ENCODE assay signal across 8 cellular contexts in the genomic region with DNA sequence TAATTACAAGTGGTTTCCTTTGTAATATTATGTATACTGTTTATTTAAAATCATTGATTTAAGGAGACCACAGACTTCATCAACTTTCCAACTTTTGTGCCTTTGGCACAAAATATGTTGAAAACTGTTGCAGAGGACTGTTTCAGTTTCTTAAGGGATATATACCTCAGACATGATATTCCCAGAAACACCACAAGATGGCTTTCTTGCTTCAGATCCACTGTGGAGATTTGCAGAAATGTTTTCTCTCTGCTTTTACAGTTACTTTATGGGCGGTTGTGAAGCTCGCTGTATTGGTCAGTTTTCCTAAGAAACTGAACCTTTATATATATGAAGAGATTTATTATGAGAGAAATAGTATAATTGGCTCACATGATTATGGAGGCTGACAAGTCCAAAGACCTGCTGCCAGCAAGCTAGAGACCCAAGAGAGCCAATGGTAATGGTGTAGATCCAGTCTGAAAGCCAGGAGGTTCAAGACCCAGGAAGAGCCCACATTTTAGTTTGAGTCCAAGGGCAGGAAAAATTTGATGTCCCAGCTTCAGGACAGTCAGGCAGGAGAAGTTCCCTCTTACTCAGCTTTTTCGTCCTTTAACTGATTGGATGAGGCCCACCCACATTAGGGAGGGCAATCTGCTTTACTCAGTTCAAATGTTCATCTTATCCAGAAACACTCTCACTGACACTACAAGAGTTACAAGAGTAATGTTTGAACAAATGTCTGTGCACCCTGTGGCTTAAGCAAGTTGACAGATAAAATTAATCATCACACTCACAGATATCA. TPM values are rescaled to one million over a fixed set of nuclear protein-coding genes. Genes with fewer than 3 reads are reported as not detected.
A peak's percentile ranks its signal among the peaks of the same experiment; 100 is the strongest.
DNase-seq lines count a peak whose midpoint lies in the region; ATAC-seq and TF ChIP-seq lines count a peak whose summit lies in the region.

No MANE protein-coding gene starts in this region.

- H3K27ac ChIP-seq in sigmoid colon, result no peak overlapping the region

- H3K9me3 ChIP-seq in sigmoid colon, result no peaks in the 10 kb centered on the region

- WGBS in sigmoid colon, 2 donors, result 45 to 70% methylated on average over 3 of the region's 3 CpGs

- TF ChIP-seq EP300 in sigmoid colon (IDR thresholded peaks at IDR 0.05), result no peak

- ATAC-seq in HG03565 (IDR thresholded peaks at IDR 0.05; ENCODE audit: unreplicated experiment), result peak; percentile 64

- no peaks in the 10 kb centered on the region for H3K27me3 ChIP-seq in sigmoid colon

- H3K4me1 ChIP-seq in sigmoid colon, result no peaks in the 10 kb centered on the region

- H3K4me3 ChIP-seq in sigmoid colon, result no peak overlapping the region

- DNase-seq in NCI-H1092 treated with DMSO at 0.1 percent for 48 hours (lab: John Stamatoyannopoulos, UW) (peak; percentile 4), NCI-H1092 (lab: John Stamatoyannopoulos, UW) (no peak), SW480 (ENCODE audit: low spot score) (peak; percentile 30), germinal center (ENCODE audit: low spot score) (peak; percentile 3), sigmoid colon (no peak), activated T-cell treated with anti-CD3 and anti-CD28 coated beads for 4 hours (no peak), GM19240 (ENCODE audit: insufficient read length, low spot score) (no peak)

- no peaks in the 10 kb centered on the region for H3K36me3 ChIP-seq in sigmoid colon

- no peak for TF ChIP-seq POLR2A in sigmoid colon (IDR thresholded peaks at IDR 0.05)

- intact Hi-C loops in sigmoid colon (cut with DNase I), result loop anchor here (2.0 kb wide), 1 partner anchor 97 kb away; no protein-coding TSS in a partner anchor

- TF ChIP-seq CTCF in sigmoid colon (IDR thresholded peaks at IDR 0.05), result peak; percentile 27 to 60 (median 54)

RNA-seq across cellular contexts. Expression of a gene that starts 12.8 kb away (rescaled TPM):
- total RNA-seq in sigmoid colon, result 10 to 100 TPM; 11.3 to 18.5 (median 16.3) TPM
- 1 to 10 TPM; 4.2 to 7.9 (median 7.2) TPM for polyA plus RNA-seq in sigmoid colon

Comparison
In these comparisons a context has a peak if more than half of its experiments do, and no peak if none do; other contexts are left out.
1. DNase-seq: peak in NCI-H1092 treated with DMSO at 0.1 percent for 48 hours (single experiment), SW480 (single experiment) and germinal center (single experiment); none in NCI-H1092 (single experiment), sigmoid colon (single experiment), activated T-cell treated with anti-CD3 and anti-CD28 coated beads for 4 hours (single experiment) and GM19240 (single experiment).